ENCODE assay signal across 5 cellular contexts in the genomic region with DNA sequence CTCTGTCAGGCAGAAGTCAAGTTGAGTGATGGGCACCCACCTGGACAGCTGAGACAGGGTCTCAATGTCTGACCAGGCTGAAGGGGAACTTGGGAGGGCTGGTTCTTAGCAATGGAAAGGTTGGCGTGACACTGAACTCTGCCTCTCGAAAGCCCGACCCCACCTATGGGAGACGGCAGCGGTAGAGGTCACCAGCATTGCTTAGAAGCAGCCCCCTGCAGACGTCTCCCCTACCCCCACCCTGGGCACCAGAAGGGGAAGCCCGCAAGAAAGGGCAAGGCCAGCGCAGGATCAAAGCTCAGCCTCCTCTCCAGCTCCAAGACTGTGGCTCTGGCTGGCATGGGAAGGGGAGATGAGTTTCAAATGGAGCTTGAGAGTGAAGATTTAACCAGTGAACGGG.
"Had no signal": no experiment of that assay in that cellular context is flagged by ENCODE, and none has a peak within 500 bp of the region (broad histone marks: within the 10 kb centered on the region; RNA-seq: fewer than 3 reads in every experiment).

No MANE protein-coding gene starts in this region.

- H3K4me3 ChIP-seq: GM23338 had no signal

- H3K4me2 ChIP-seq: GM23338 had no signal

- H3K27ac Mint-ChIP-seq: GM23338, H9, IgD-negative memory B cell had no signal

- H3K4me3 Mint-ChIP-seq: GM23338, H9, IgD-negative memory B cell had no signal

- DNase-seq: H9, HCEC 1CT had no signal

- H3K27ac ChIP-seq: HL-60 had no signal

- H2AFZ ChIP-seq: GM23338 had no signal

- H3K9me3 Mint-ChIP-seq: GM23338, H9, IgD-negative memory B cell had no signal
